In the genomic region with DNA sequence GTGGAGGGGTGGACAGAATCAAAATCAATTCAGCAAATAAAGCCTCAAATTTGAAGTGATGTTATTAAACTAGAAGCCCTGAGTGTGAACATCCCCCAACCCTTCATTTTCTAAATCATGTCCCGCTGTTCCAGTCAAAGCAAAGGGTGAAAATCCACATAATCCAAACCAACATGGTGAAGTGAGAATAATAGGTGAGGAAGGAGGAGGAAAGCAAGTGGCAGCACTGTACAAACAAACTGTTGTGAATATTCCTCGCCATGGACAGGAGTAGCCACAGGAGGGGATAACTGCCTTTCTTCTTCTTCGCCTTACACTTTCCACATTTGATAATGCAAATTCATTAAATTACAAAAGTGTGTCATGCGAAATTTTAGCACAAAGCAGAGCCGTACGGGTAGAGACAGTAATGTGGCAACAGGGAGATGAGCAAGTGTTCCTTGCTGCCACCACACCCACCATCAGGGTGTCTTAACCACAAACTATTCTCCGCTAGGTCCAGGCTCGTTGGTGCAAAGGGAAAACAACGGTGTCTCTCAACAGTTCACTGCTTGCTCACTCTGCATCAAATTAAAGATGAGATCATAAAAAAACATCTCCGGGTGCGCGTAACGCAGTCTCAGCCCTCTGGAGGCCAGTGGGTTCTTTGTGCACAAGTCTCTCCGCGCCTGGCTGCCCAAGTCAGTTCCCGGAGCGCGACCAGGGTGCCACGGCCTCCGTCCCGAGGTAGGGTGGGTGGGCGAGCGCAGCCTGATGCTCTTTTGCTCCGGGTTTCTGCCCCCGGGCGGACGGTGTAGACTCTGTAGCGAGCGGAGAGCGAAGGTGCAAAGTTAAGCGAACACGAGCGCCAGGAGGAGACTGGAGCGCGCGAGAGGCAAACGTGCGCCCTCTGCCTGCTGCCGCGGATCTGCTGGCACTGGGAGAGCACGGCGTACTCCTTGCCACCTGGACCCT, we compare ENCODE assay signal across 8 cellular contexts. TPM values are rescaled to one million over a fixed set of nuclear protein-coding genes. Genes with fewer than 3 reads are reported as not detected.
A peak's percentile ranks its signal among the peaks of the same experiment; 100 is the strongest.
DNase-seq lines count a peak whose midpoint lies in the region; ATAC-seq, FAIRE-seq and TF ChIP-seq lines count a peak whose summit lies in the region.

No MANE protein-coding gene starts in this region.

- H3K27ac ChIP-seq in BLaER1 (peak overlapping the region; percentile 85), small intestine (ENCODE audit: low read depth in 1 of 2, low read length in 1 of 2) (no peak overlapping the region)

- peak; percentile 61 for TF ChIP-seq CTCF in cardiac fibroblast (IDR thresholded peaks at IDR 0.05; ENCODE audit: low read depth, low read length)

- H3K27me3 ChIP-seq in BLaER1 (no peaks in the 10 kb centered on the region), small intestine (ENCODE audit: control insufficient read depth in 2 of 2, insufficient read depth in 2 of 2, low read length in 2 of 2) (peaks cover 0 to 4% of the 10 kb centered on the region in 2 donors)

- no peak for FAIRE-seq in small intestine (lab: Jason Lieb, UNC)
- no peak for FAIRE-seq in GM12892 (lab: Jason Lieb, UNC)

- H3K9me3 ChIP-seq in BLaER1 (no peaks in the 10 kb centered on the region), small intestine (ENCODE audit: control insufficient read depth, low read depth) (no peaks in the 10 kb centered on the region)

- H3K4me1 ChIP-seq in BLaER1, result peaks cover 42% of the 10 kb centered on the region
- H3K4me1 ChIP-seq in small intestine (ENCODE audit: control insufficient read depth in 2 of 2, insufficient read depth in 1 of 2, low read depth in 1 of 2, low read length in 1 of 2), result no peaks in the 10 kb centered on the region

- peaks cover 14% of the 10 kb centered on the region; the same call in 1 of the 2 replicates for H4K20me1 ChIP-seq in BLaER1

- peak overlapping the region; percentile 80 for H3K9ac ChIP-seq in BLaER1

- WGBS in small intestine, 3 donors, result 3 to 7% (median 6%) methylated on average over 42 of the region's 42 CpGs

- peak; percentile 57 for DNase-seq in RPMI8226
- peak; percentile 50 to 74 for DNase-seq in cardiac fibroblast (ENCODE audit: low read depth in 2 of 2)
- peak; percentile 62 for DNase-seq in inferior parietal cortex (ENCODE audit: extremely low spot score)
- peak; percentile 40 for DNase-seq in small intestine
- no peak for DNase-seq in GM12892 (ENCODE audit: insufficient read length)

- TF ChIP-seq POLR2A in GM12892 (IDR thresholded peaks at IDR 0.05; ENCODE audit: low read depth, low read length), result no peak

- ATAC-seq in GM19035 (IDR thresholded peaks at IDR 0.05; ENCODE audit: unreplicated experiment) (peak; percentile 97), HG03159 (IDR thresholded peaks at IDR 0.05; ENCODE audit: unreplicated experiment) (peak; percentile 91)

- peak overlapping the region; percentile 87 for H3K4me2 ChIP-seq in BLaER1

- H3K4me3 ChIP-seq in BLaER1 (peak overlapping the region; percentile 69), cardiac fibroblast (replicated peaks in 1 of 2; ENCODE audit: low read depth in 2 of 2, low read length in 2 of 2) (peak overlapping the region; percentile 41 to 59), small intestine (ENCODE audit: low read depth in 1 of 2, low read length in 2 of 2) (peak overlapping the region; percentile 6 to 28)

- H3K36me3 ChIP-seq in BLaER1 (no peaks in the 10 kb centered on the region; the same call in 1 of the 2 replicates), small intestine (ENCODE audit: control insufficient read depth in 2 of 2, insufficient read depth in 2 of 2, low read length in 2 of 2) (no peaks in the 10 kb centered on the region)

RNA-seq across cellular contexts. Expression of gene EPHA3, which starts 6.7 kb away (rescaled TPM):
- under 1 TPM in 2 of 3 donors, not detected in 1; under 0.01 to 0.88 TPM for polyA plus RNA-seq in small intestine
- not detected for polyA plus RNA-seq in GM12892 (2012; ENCODE audit: missing spikeins)

Comparison
In these comparisons a context has a peak if more than half of its experiments do, and no peak if none do; other contexts are left out.
1. H3K4me3 ChIP-seq: peak in every context shown above with its lines; median percentile 69 in BLaER1; 50 in cardiac fibroblast; 17 in small intestine.